Comparison of ENCODE assay signal across 24 cellular contexts in the genomic region with DNA sequence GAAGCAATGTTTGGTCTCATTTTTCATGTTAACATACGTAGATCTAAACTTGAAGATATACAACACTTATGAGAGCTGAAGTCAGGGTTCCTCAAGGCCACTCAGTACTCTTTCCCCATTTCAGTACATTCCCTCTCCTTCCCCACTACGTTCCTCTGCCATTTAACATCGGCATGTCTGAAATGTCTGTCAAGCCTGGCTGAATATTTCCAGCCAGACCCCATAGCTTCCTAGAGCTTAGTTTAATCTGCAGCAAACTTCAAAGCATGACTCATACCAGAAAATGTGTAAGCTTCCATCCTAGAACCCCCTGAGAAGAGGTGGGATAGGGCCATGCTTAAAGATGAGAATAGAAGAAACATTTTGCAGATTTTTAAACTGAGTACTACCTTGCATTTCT. TPM values are rescaled to one million over a fixed set of nuclear protein-coding genes. Genes with fewer than 3 reads are reported as not detected.
"Had no signal": no experiment of that assay in that cellular context is flagged by ENCODE, and none has a peak within 500 bp of the region (broad histone marks: within the 10 kb centered on the region; RNA-seq: fewer than 3 reads in every experiment).

No MANE protein-coding gene starts in this region.

- H3K4me3 ChIP-seq: left ventricle myocardium inferior, neural progenitor cell, pancreas, right lobe of liver, SJCRH30, stomach, testis had no signal

- H3K4me2 ChIP-seq: neural progenitor cell had no signal

- H3K36me3 ChIP-seq: left ventricle myocardium inferior, neural progenitor cell, pancreas, right lobe of liver, SJCRH30, stomach had no signal

- H2AFZ ChIP-seq: neural progenitor cell had no signal

- ATAC-seq: activated CD8-positive, alpha-beta memory T cell treated with anti-CD3 and anti-CD28 coated beads, Interleukin-2, amount 10 ng/mL, durations not matched to agents 7 days and 5 days; activated naive CD8-positive, alpha-beta T cell treated with anti-CD3 and anti-CD28 coated beads, Interleukin-2, amount 50 U/mL, for 24 hours; activated T-helper 17 cell treated with anti-CD3 and anti-CD28 coated beads, Interleukin-2, amount 50 U/mL, for 72 hours; pancreas; right lobe of liver; stimulated activated effector memory CD8-positive, alpha-beta T cell treated with anti-CD3 and anti-CD28 coated beads, Interleukin-12 subunit alpha, Interleukin-12 subunit beta, amount 100 ng/mL, for 72 hours had no signal

- H3K27ac Mint-ChIP-seq: activated B cell treated with CpG ODN at 0.5 μM for 24 hours; activated CD4-positive, alpha-beta memory T cell treated with anti-CD3 and anti-CD28 coated beads, Interleukin-2, amount 10 ng/mL, durations not matched to agents 7 days and 5 days; activated CD8-positive, alpha-beta memory T cell treated with anti-CD3 and anti-CD28 coated beads, Interleukin-2, amount 10 ng/mL, durations not matched to agents 7 days and 5 days; activated naive CD8-positive, alpha-beta T cell treated with anti-CD3 and anti-CD28 coated beads, Interleukin-2, amount 50 U/mL, for 24 hours; activated T-helper 17 cell treated with anti-CD3 and anti-CD28 coated beads, Interleukin-2, amount 50 U/mL, for 72 hours; neural progenitor cell; stimulated activated effector memory CD8-positive, alpha-beta T cell treated with anti-CD3 and anti-CD28 coated beads, Interleukin-12 subunit alpha, Interleukin-12 subunit beta, amount 100 ng/mL, for 72 hours; type B pancreatic cell had no signal

- H3K27me3 ChIP-seq: neural progenitor cell, pancreas, right lobe of liver, SJCRH30, stomach, testis had no signal

- H3K9me3 Mint-ChIP-seq: activated B cell treated with CpG ODN at 0.5 μM for 24 hours; activated CD4-positive, alpha-beta memory T cell treated with anti-CD3 and anti-CD28 coated beads, Interleukin-2, amount 10 ng/mL, durations not matched to agents 7 days and 5 days; activated naive CD8-positive, alpha-beta T cell treated with anti-CD3 and anti-CD28 coated beads, Interleukin-2, amount 50 U/mL, for 24 hours; activated T-helper 17 cell treated with anti-CD3 and anti-CD28 coated beads, Interleukin-2, amount 50 U/mL, for 72 hours; neural progenitor cell; stimulated activated effector memory CD8-positive, alpha-beta T cell treated with anti-CD3 and anti-CD28 coated beads, Interleukin-12 subunit alpha, Interleukin-12 subunit beta, amount 100 ng/mL, for 72 hours; type B pancreatic cell had no signal

- FAIRE-seq: colon, frontal cortex, pancreas had no signal

- H3K27ac ChIP-seq: left ventricle myocardium inferior, neural progenitor cell, pancreas, right lobe of liver, SJCRH30, stomach, testis had no signal

- H3K27me3 Mint-ChIP-seq: activated CD8-positive, alpha-beta memory T cell treated with anti-CD3 and anti-CD28 coated beads, Interleukin-2, amount 10 ng/mL, durations not matched to agents 7 days and 5 days; activated naive CD8-positive, alpha-beta T cell treated with anti-CD3 and anti-CD28 coated beads, Interleukin-2, amount 50 U/mL, for 24 hours had no signal

- H3K9ac ChIP-seq: neural progenitor cell had no signal

- H3K4me1 Mint-ChIP-seq: activated B cell treated with CpG ODN at 0.5 μM for 24 hours had no signal

- DNase-seq: activated B cell treated with CpG ODN at 0.5 μM for 24 hours; activated CD4-positive, alpha-beta memory T cell treated with anti-CD3 and anti-CD28 coated beads, Interleukin-2, amount 10 ng/mL, durations not matched to agents 7 days and 5 days; activated CD4-positive, alpha-beta T cell treated with anti-CD3 and anti-CD28 coated beads for 48 hours; activated CD8-positive, alpha-beta memory T cell treated with anti-CD3 and anti-CD28 coated beads, Interleukin-2, amount 10 ng/mL, durations not matched to agents 7 days and 5 days; activated naive CD4-positive, alpha-beta T cell treated with Interleukin-2 at 50 U/mL for 16 hours; activated naive CD8-positive, alpha-beta T cell treated with anti-CD3 and anti-CD28 coated beads, Interleukin-2, amount 50 U/mL, for 24 hours; left ventricle myocardium inferior; mammary epithelial cell; midbrain; pancreas; right lobe of liver; SJCRH30; stimulated activated CD4-positive, alpha-beta T cell treated with anti-CD3 and anti-CD28 coated beads, Interleukin-4, amount 100 ng/mL, for 24 hours; stomach; testis had no signal

- H3K36me3 Mint-ChIP-seq: type B pancreatic cell had no signal

- H3K4me3 Mint-ChIP-seq: activated B cell treated with CpG ODN at 0.5 μM for 24 hours; activated CD4-positive, alpha-beta memory T cell treated with anti-CD3 and anti-CD28 coated beads, Interleukin-2, amount 10 ng/mL, durations not matched to agents 7 days and 5 days; activated CD8-positive, alpha-beta memory T cell treated with anti-CD3 and anti-CD28 coated beads, Interleukin-2, amount 10 ng/mL, durations not matched to agents 7 days and 5 days; activated naive CD8-positive, alpha-beta T cell treated with anti-CD3 and anti-CD28 coated beads, Interleukin-2, amount 50 U/mL, for 24 hours; activated T-helper 17 cell treated with anti-CD3 and anti-CD28 coated beads, Interleukin-2, amount 50 U/mL, for 72 hours; neural progenitor cell; stimulated activated effector memory CD8-positive, alpha-beta T cell treated with anti-CD3 and anti-CD28 coated beads, Interleukin-12 subunit alpha, Interleukin-12 subunit beta, amount 100 ng/mL, for 72 hours; type B pancreatic cell had no signal

- H3K4me1 ChIP-seq: left ventricle myocardium inferior, pancreas, right lobe of liver, SJCRH30, stomach, testis had no signal

- H3K9me3 ChIP-seq: left ventricle myocardium inferior, pancreas, right lobe of liver, SJCRH30, stomach, testis had no signal

RNA-seq across cellular contexts. Expression of a gene that starts 6.2 kb away (rescaled TPM):
- total RNA-seq: activated B cell treated with CpG ODN at 0.5 μM for 24 hours, epithelial cell of proximal tubule, kidney epithelial cell, mammary epithelial cell, myocyte, SJCRH30 had no signal
- polyA plus RNA-seq: mammary epithelial cell had no signal

RNA-seq across cellular contexts. Expression of a gene that starts 51.3 kb away (rescaled TPM):
- total RNA-seq: activated B cell treated with CpG ODN at 0.5 μM for 24 hours; activated CD4-positive, alpha-beta memory T cell treated with anti-CD3 and anti-CD28 coated beads, Interleukin-2, amount 10 ng/mL, durations not matched to agents 7 days and 5 days; activated CD8-positive, alpha-beta memory T cell treated with anti-CD3 and anti-CD28 coated beads, Interleukin-2, amount 10 ng/mL, durations not matched to agents 7 days and 5 days; activated T-helper 17 cell treated with anti-CD3 and anti-CD28 coated beads, Interleukin-2, amount 50 U/mL, for 72 hours had no signal
